1 cellular context compared by ENCODE assay signal in genomic region chr5:84290161-84290560, GRCh38.
TF ChIP-seq lines count a peak whose summit lies in the region.

No MANE protein-coding gene starts in this region.

TF ChIP-seq in SK-N-SH, 30 proteins besides CTCF, POLR2A, EP300 and RAD21 (continued from another document):
- no peak for TF ChIP-seq USF2 (IDR thresholded peaks at IDR 0.05; ENCODE audit: borderline replicate concordance, low read depth, low read length)
- no peak for TF ChIP-seq GABPA (IDR thresholded peaks at IDR 0.05; ENCODE audit: low read depth)
- TF ChIP-seq RXRA (IDR thresholded peaks at IDR 0.05; ENCODE audit: borderline replicate concordance, low read depth), result peak; percentile 37; the same call in 1 of the 2 replicates
- TF ChIP-seq FOSL2 (IDR thresholded peaks at IDR 0.05; ENCODE audit: borderline replicate concordance, low read depth), result peak; percentile 54; the same call in 1 of the 2 replicates
- 0 out of 2 replicates have a peak, but pooled peaks have one; percentile 22 for TF ChIP-seq ZBTB33 (IDR thresholded peaks at IDR 0.05; ENCODE audit: borderline replicate concordance, low read depth)
- peak; percentile 74 for TF ChIP-seq TEAD4 (IDR thresholded peaks at IDR 0.05; ENCODE audit: borderline replicate concordance, insufficient read depth)
- no peak for TF ChIP-seq NRF1 (IDR thresholded peaks at IDR 0.05; ENCODE audit: low read depth, low read length)
- no peak for TF ChIP-seq SMC3 (IDR thresholded peaks at IDR 0.05; ENCODE audit: low read depth, low read length)
- peak; percentile 45; the same call in 1 of the 2 replicates for TF ChIP-seq MAX (IDR thresholded peaks at IDR 0.05; ENCODE audit: low read depth)
- TF ChIP-seq TCF12 (IDR thresholded peaks at IDR 0.05), result peak; percentile 76
- no peak for TF ChIP-seq TAF1 (IDR thresholded peaks at IDR 0.05; ENCODE audit: borderline replicate concordance, low read depth, low read length)
- TF ChIP-seq JUND (IDR thresholded peaks at IDR 0.05), result peak; percentile 71
- peak; percentile 68 for TF ChIP-seq NFIC (IDR thresholded peaks at IDR 0.05; ENCODE audit: borderline replicate concordance)
